14 cellular contexts compared by ENCODE assay signal in genomic region chr15:89138999-89139612, GRCh38. TPM values are rescaled to one million over a fixed set of nuclear protein-coding genes. Genes with fewer than 3 reads are reported as not detected.
A peak's percentile ranks its signal among the peaks of the same experiment; 100 is the strongest.
DNase-seq lines count a peak whose midpoint lies in the region; ATAC-seq and TF ChIP-seq lines count a peak whose summit lies in the region.
"Had no signal": no experiment of that assay in that cellular context is flagged by ENCODE, and none has a peak within 500 bp of the region (broad histone marks: within the 10 kb centered on the region; RNA-seq: fewer than 3 reads in every experiment).

No MANE protein-coding gene starts in this region.

- H2BK5ac ChIP-seq in mesenchymal stem cell (ENCODE audit: low read depth, low read length, poor library complexity, severe bottlenecking), result no peak overlapping the region

- TF ChIP-seq POLR2A in upper lobe of left lung (IDR thresholded peaks at IDR 0.05), result no peak
- TF ChIP-seq POLR2A in lower leg skin (IDR thresholded peaks at IDR 0.05), result no peak

- no peaks in the 10 kb centered on the region for H3K9me3 Mint-ChIP-seq in activated naive CD8-positive, alpha-beta T cell treated with anti-CD3 and anti-CD28 coated beads, Interleukin-2, amount 10 ng/mL, durations not matched to agents 7 days and 5 days
- H3K9me3 Mint-ChIP-seq in activated naive CD8-positive, alpha-beta T cell treated with anti-CD3 and anti-CD28 coated beads for 36 hours, result peaks cover 2% of the 10 kb centered on the region
- H3K9me3 Mint-ChIP-seq in chondrocyte (ENCODE audit: low read depth), result no peaks in the 10 kb centered on the region
- H3K9me3 Mint-ChIP-seq: T-helper 2 cell treated with Interferon-gamma antibody and Interleukin-4, amounts not matched to agents 5 μg/mL and 100 μg/mL, for 36 hours had no signal

- no peak overlapping the region for H2BK120ac ChIP-seq in mesenchymal stem cell (ENCODE audit: low read depth, low read length)

- ATAC-seq in activated naive CD8-positive, alpha-beta T cell treated with anti-CD3 and anti-CD28 coated beads, Interleukin-2, amount 10 ng/mL, durations not matched to agents 7 days and 5 days (ENCODE audit: low read depth), result no peak
- no peak for ATAC-seq in upper lobe of left lung (ENCODE audit: low FRiP score in 2 of 2)
- ATAC-seq in GM21619 (IDR thresholded peaks at IDR 0.05; ENCODE audit: unreplicated experiment), result no peak
- ATAC-seq in omental fat pad (ENCODE audit: low FRiP score), result no peak

- H4K8ac ChIP-seq in mesenchymal stem cell (ENCODE audit: low read length), result no peak overlapping the region

- no peak overlapping the region for H2BK12ac ChIP-seq in mesenchymal stem cell (ENCODE audit: low read length in 2 of 2)

- H3K4me2 ChIP-seq in mesenchymal stem cell (ENCODE audit: low read length, poor library complexity, severe bottlenecking), result no peak overlapping the region

- no peaks in the 10 kb centered on the region for H3K9me3 ChIP-seq in mesenchymal stem cell (ENCODE audit: control insufficient read depth, low read length)
- no peaks in the 10 kb centered on the region for H3K9me3 ChIP-seq in upper lobe of left lung

- peak overlapping the region; percentile 65 for H3K9ac ChIP-seq in mesenchymal stem cell (ENCODE audit: low read length)

- peak overlapping the region; percentile 22 for H3K27ac Mint-ChIP-seq in activated naive CD8-positive, alpha-beta T cell treated with anti-CD3 and anti-CD28 coated beads, Interleukin-2, amount 10 ng/mL, durations not matched to agents 7 days and 5 days
- no peak overlapping the region for H3K27ac Mint-ChIP-seq in activated naive CD8-positive, alpha-beta T cell treated with anti-CD3 and anti-CD28 coated beads for 36 hours
- H3K27ac Mint-ChIP-seq in chondrocyte (ENCODE audit: unreplicated experiment), result peak overlapping the region; percentile 92

- H3K27ac ChIP-seq in mesenchymal stem cell (ENCODE audit: low read length, poor library complexity, severe bottlenecking) (no peak overlapping the region), upper lobe of left lung (peak overlapping the region; percentile 56 to 72 (median 64))
- H3K27ac ChIP-seq: cardiac muscle cell, epithelial cell of prostate had no signal

- no peak overlapping the region for H3K14ac ChIP-seq in mesenchymal stem cell (ENCODE audit: low read length in 2 of 2)

- H3K36me3 ChIP-seq in mesenchymal stem cell (ENCODE audit: control insufficient read depth in 1 of 2, insufficient read depth in 2 of 2, low read depth in 1 of 2, low read length in 2 of 2) (peaks cover 0 to 44% of the 10 kb centered on the region in 2 experiments), upper lobe of left lung (peaks cover 0 to 5% (median 2%) of the 10 kb centered on the region in 4 donors)
- H3K36me3 ChIP-seq: cardiac muscle cell had no signal

- H3K79me1 ChIP-seq in mesenchymal stem cell (replicated peaks; ENCODE audit: low read length, poor library complexity, severe bottlenecking), result peaks cover 25% of the 10 kb centered on the region

- no peak overlapping the region for H3K23ac ChIP-seq in mesenchymal stem cell (ENCODE audit: low read length in 2 of 2)

- no peak overlapping the region for H2AK5ac ChIP-seq in mesenchymal stem cell (ENCODE audit: low read length, severe bottlenecking)

- POLR2A ChIA-PET in activated naive CD8-positive, alpha-beta T cell treated with anti-CD3 and anti-CD28 coated beads, Interleukin-2, amount 10 ng/mL, durations not matched to agents 7 days and 5 days (lab: Charles Lee), result interaction anchor here (0.6 kb wide), 1 partner anchor 78 kb away, joined by 3 read pairs; no protein-coding TSS in a partner anchor

- peaks cover 7% of the 10 kb centered on the region for H3K4me1 ChIP-seq in mesenchymal stem cell (ENCODE audit: control insufficient read depth, insufficient read depth, low read depth, low read length)
- peaks cover 55 to 84% (median 61%) of the 10 kb centered on the region in 4 donors for H3K4me1 ChIP-seq in upper lobe of left lung

- H3K27me3 ChIP-seq in mesenchymal stem cell (ENCODE audit: control insufficient read depth in 1 of 2, insufficient read depth in 1 of 2, low read length in 2 of 2) (no peaks in the 10 kb centered on the region), upper lobe of left lung (no peaks in the 10 kb centered on the region)
- H3K27me3 ChIP-seq: cardiac muscle cell had no signal

- H3K4me3 ChIP-seq in mesenchymal stem cell (ENCODE audit: insufficient read depth in 1 of 2, low read depth in 1 of 2, low read length in 2 of 2) (no peak overlapping the region), upper lobe of left lung (no peak overlapping the region), lower leg skin (ENCODE audit: low read depth, poor library complexity, severe bottlenecking) (no peak overlapping the region)
- H3K4me3 ChIP-seq: cardiac muscle cell had no signal

- DNase-seq in activated naive CD8-positive, alpha-beta T cell treated with anti-CD3 and anti-CD28 coated beads, Interleukin-2, amount 10 ng/mL, durations not matched to agents 7 days and 5 days, result no peak
- DNase-seq in activated naive CD8-positive, alpha-beta T cell treated with anti-CD3 and anti-CD28 coated beads for 36 hours, result no peak
- DNase-seq in chondrocyte (ENCODE audit: low spot score), result no peak
- peak; percentile 54 for DNase-seq in mesenchymal stem cell
- DNase-seq in upper lobe of left lung, result no peak
- DNase-seq in omental fat pad (ENCODE audit: low spot score), result no peak
- no peak for DNase-seq in lower leg skin (ENCODE audit: low spot score in 2 of 2)
- DNase-seq: GOT3, NCI-H345, trophoblast cell had no signal

- intact Hi-C loops in lower leg skin (cut with DNase I; ENCODE audit: low total_unique reads), result no loop called here

- no peak overlapping the region for H2AFZ ChIP-seq in mesenchymal stem cell (ENCODE audit: low read depth, low read length)

- H3K4me3 Mint-ChIP-seq in activated naive CD8-positive, alpha-beta T cell treated with anti-CD3 and anti-CD28 coated beads, Interleukin-2, amount 10 ng/mL, durations not matched to agents 7 days and 5 days, result no peak overlapping the region
- H3K4me3 Mint-ChIP-seq in activated naive CD8-positive, alpha-beta T cell treated with anti-CD3 and anti-CD28 coated beads for 36 hours, result no peak overlapping the region
- no peak overlapping the region for H3K4me3 Mint-ChIP-seq in chondrocyte (ENCODE audit: unreplicated experiment)
- H3K4me3 Mint-ChIP-seq: T-helper 2 cell treated with Interferon-gamma antibody and Interleukin-4, amounts not matched to agents 5 μg/mL and 100 μg/mL, for 36 hours had no signal

- TF ChIP-seq CTCF in chondrocyte (IDR thresholded peaks at IDR 0.05) (no peak), upper lobe of left lung (IDR thresholded peaks at IDR 0.05) (no peak), omental fat pad (IDR thresholded peaks at IDR 0.05) (no peak), lower leg skin (IDR thresholded peaks at IDR 0.05) (no peak)

- no peaks in the 10 kb centered on the region for H3K27me3 Mint-ChIP-seq in activated naive CD8-positive, alpha-beta T cell treated with anti-CD3 and anti-CD28 coated beads, Interleukin-2, amount 10 ng/mL, durations not matched to agents 7 days and 5 days
- H3K27me3 Mint-ChIP-seq in activated naive CD8-positive, alpha-beta T cell treated with anti-CD3 and anti-CD28 coated beads for 36 hours, result no peaks in the 10 kb centered on the region
- H3K27me3 Mint-ChIP-seq in chondrocyte (ENCODE audit: low read depth), result no peaks in the 10 kb centered on the region

- H4K91ac ChIP-seq in mesenchymal stem cell (ENCODE audit: low read length), result no peak overlapping the region

- peaks cover 28% of the 10 kb centered on the region for H3K4me1 Mint-ChIP-seq in activated naive CD8-positive, alpha-beta T cell treated with anti-CD3 and anti-CD28 coated beads, Interleukin-2, amount 10 ng/mL, durations not matched to agents 7 days and 5 days
- peaks cover 32% of the 10 kb centered on the region for H3K4me1 Mint-ChIP-seq in activated naive CD8-positive, alpha-beta T cell treated with anti-CD3 and anti-CD28 coated beads for 36 hours
- H3K4me1 Mint-ChIP-seq in chondrocyte (ENCODE audit: low read depth), result peaks cover 61% of the 10 kb centered on the region

- H3K4ac ChIP-seq in mesenchymal stem cell (ENCODE audit: low read depth in 1 of 2, low read length in 2 of 2), result no peak overlapping the region

- H2BK15ac ChIP-seq in mesenchymal stem cell (ENCODE audit: low read depth, poor library complexity, severe bottlenecking), result no peak overlapping the region

- WGBS in mesenchymal stem cell, result 91% methylated on average over 5 of the region's 10 CpGs
- WGBS in upper lobe of left lung, 2 donors, result 93 to 96% methylated on average over 10 of the region's 10 CpGs
- WGBS in lower leg skin, 2 donors, result 88 to 89% methylated on average over 10 of the region's 10 CpGs

- no peak for TF ChIP-seq EP300 in upper lobe of left lung (IDR thresholded peaks at IDR 0.05)

- H3K18ac ChIP-seq in mesenchymal stem cell (ENCODE audit: low read depth in 1 of 2, low read length in 2 of 2), result no peak overlapping the region

- H3K36me3 Mint-ChIP-seq in activated naive CD8-positive, alpha-beta T cell treated with anti-CD3 and anti-CD28 coated beads, Interleukin-2, amount 10 ng/mL, durations not matched to agents 7 days and 5 days, result peaks cover 25% of the 10 kb centered on the region
- H3K36me3 Mint-ChIP-seq in activated naive CD8-positive, alpha-beta T cell treated with anti-CD3 and anti-CD28 coated beads for 36 hours, result peaks cover 15% of the 10 kb centered on the region
- H3K36me3 Mint-ChIP-seq in chondrocyte (ENCODE audit: low read depth), result peaks cover 4% of the 10 kb centered on the region

RNA-seq across cellular contexts. Expression of gene ABHD2, which starts 50.9 kb away (rescaled TPM):
- 10 to 100 TPM; 54.1 to 62.8 TPM for total RNA-seq in activated naive CD8-positive, alpha-beta T cell treated with anti-CD3 and anti-CD28 coated beads, Interleukin-2, amount 10 ng/mL, durations not matched to agents 7 days and 5 days
- 10 to 100 TPM; 47.6 to 49.2 TPM for total RNA-seq in activated naive CD8-positive, alpha-beta T cell treated with anti-CD3 and anti-CD28 coated beads for 36 hours
- 50.0 to 58.5 TPM (median 50.5 TPM) in 3 replicates for total RNA-seq in chondrocyte
- 12.5 TPM for polyA plus RNA-seq in mesenchymal stem cell (2013, experiment 1 of 2)
- 12.4 TPM for polyA plus RNA-seq in mesenchymal stem cell (2013, experiment 2 of 2)
- 100 to 1,000 TPM in 5 of 6 donors, 10 to 100 TPM in 1; 84.1 to 230 (median 174) TPM for total RNA-seq in upper lobe of left lung
- total RNA-seq in omental fat pad, result 100 to 1,000 TPM in 1 of 4 donors, 10 to 100 TPM in 3; 53.3 to 110 (median 68.6) TPM
- total RNA-seq in lower leg skin, result 10 to 100 TPM; 21.5 to 57.3 (median 38.5) TPM
